In genomic region chr5:110194191-110194590, GRCh38 we compare ENCODE assay signal across 4 cellular contexts.
"Had no signal": no experiment of that assay in that cellular context is flagged by ENCODE, and none has a peak within 500 bp of the region (broad histone marks: within the 10 kb centered on the region; RNA-seq: fewer than 3 reads in every experiment).

No MANE protein-coding gene starts in this region.

- DNase-seq: H9, HCEC 1CT, IMR-90 had no signal

- H2AFZ ChIP-seq: GM23338 had no signal

- H3K4me2 ChIP-seq: GM23338 had no signal

- H3K4me3 ChIP-seq: GM23338 had no signal

- ATAC-seq: GM23338 had no signal
